1 cellular context compared by ENCODE assay signal in genomic region chr9:70400107-70400892, GRCh38.
TF ChIP-seq lines count a peak whose summit lies in the region.

No MANE protein-coding gene starts in this region.

TF ChIP-seq in IMR-90, 13 proteins besides CTCF, POLR2A, EP300 and RAD21:
- TF ChIP-seq SMC3 (IDR thresholded peaks at IDR 0.05; ENCODE audit: low read depth, low read length) (no peak), NFE2L2 (IDR thresholded peaks at IDR 0.05; ENCODE audit: low read depth, low read length) (no peak), ELK1 (IDR thresholded peaks at IDR 0.05; ENCODE audit: borderline replicate concordance, low read depth, low read length) (no peak), FOS (IDR thresholded peaks at IDR 0.05; ENCODE audit: low read depth, low read length) (no peak), CHD1 (IDR thresholded peaks at IDR 0.05; ENCODE audit: low read depth, low read length) (no peak), CEBPB (IDR thresholded peaks at IDR 0.05; ENCODE audit: low read depth, low read length) (no peak), RCOR1 (IDR thresholded peaks at IDR 0.05; ENCODE audit: insufficient replicate concordance, low read length) (no peak), MAFK (IDR thresholded peaks at IDR 0.05; ENCODE audit: low read depth, low read length) (no peak), RFX5 (IDR thresholded peaks at IDR 0.05; ENCODE audit: low read depth, low read length) (no peak), USF2 (IDR thresholded peaks at IDR 0.05; ENCODE audit: low read depth, low read length) (no peak)
TF ChIP-seq in IMR-90: peak in this region for 0.
